ENCODE assay signal across 1 cellular context in genomic region chr17:72501404-72502110, GRCh38.
TF ChIP-seq lines count a peak whose summit lies in the region.

No MANE protein-coding gene starts in this region.

TF ChIP-seq in HepG2, 621 proteins besides CTCF, POLR2A, EP300 and RAD21 (continued from another document and continues in another):
- TF ChIP-seq ATF6 (CRISPR knock-in tag; conservative IDR thresholded peaks at IDR 0.05) (no peak), ZFP36L1 (CRISPR knock-in tag; IDR thresholded peaks at IDR 0.05) (no peak), THAP7 (CRISPR knock-in tag; IDR thresholded peaks at IDR 0.05) (no peak; the same call in 1 of the 2 replicates), ZBTB10 (CRISPR knock-in tag; IDR thresholded peaks at IDR 0.05; ENCODE audit: borderline replicate concordance) (no peak), ZBTB34 (CRISPR knock-in tag; IDR thresholded peaks at IDR 0.05) (peak; percentile 61; the same call in 1 of the 2 replicates), CBX1 (IDR thresholded peaks at IDR 0.05; ENCODE audit: low read depth) (peak; percentile 18), MEIS2 (CRISPR knock-in tag; IDR thresholded peaks at IDR 0.05) (no peak; the same call in 1 of the 2 replicates), NFRKB (IDR thresholded peaks at IDR 0.05) (no peak), PCBP1 (IDR thresholded peaks at IDR 0.05; ENCODE audit: borderline replicate concordance, low read depth, low read length) (no peak), ZNF839 (CRISPR knock-in tag; IDR thresholded peaks at IDR 0.05; ENCODE audit: borderline replicate concordance) (0 out of 2 replicates have a peak, but pooled peaks have one; percentile 3), ETV5 (CRISPR knock-in tag; IDR thresholded peaks at IDR 0.05; ENCODE audit: borderline replicate concordance) (no peak; the same call in 1 of the 2 replicates), PCBP2 (optimal IDR thresholded peaks at IDR 0.05; ENCODE audit: low read depth, low read length, poor library complexity, severe bottlenecking) (no peak), TBX2 (CRISPR knock-in tag; IDR thresholded peaks at IDR 0.05; ENCODE audit: borderline replicate concordance) (peak; percentile 72), ARID3A (IDR thresholded peaks at IDR 0.05; ENCODE audit: low read depth, low read length) (no peak), KLF6 (CRISPR knock-in tag; IDR thresholded peaks at IDR 0.05) (peak; percentile 81; the same call in 1 of the 2 replicates), CBX5 (CRISPR knock-in tag; IDR thresholded peaks at IDR 0.05; ENCODE audit: borderline replicate concordance) (peak; percentile 73; the same call in 1 of the 2 replicates), ZNF556 (CRISPR knock-in tag; IDR thresholded peaks at IDR 0.05; ENCODE audit: borderline replicate concordance) (peak; percentile 69), REPIN1 (CRISPR knock-in tag; IDR thresholded peaks at IDR 0.05; ENCODE audit: borderline replicate concordance, low read depth) (peak; percentile 30), ZNF513 (CRISPR knock-in tag; conservative IDR thresholded peaks at IDR 0.05) (no peak), ZNF772 (CRISPR knock-in tag; IDR thresholded peaks at IDR 0.05) (peak; percentile 66; the same call in 1 of the 2 replicates), TFE3 (CRISPR knock-in tag; IDR thresholded peaks at IDR 0.05) (peak; percentile 73; the same call in 1 of the 2 replicates), ZNF232 (CRISPR knock-in tag; IDR thresholded peaks at IDR 0.05; ENCODE audit: borderline replicate concordance) (no peak), ZNF431 (CRISPR knock-in tag; IDR thresholded peaks at IDR 0.05; ENCODE audit: borderline replicate concordance, low read depth) (peak; percentile 19; the same call in 1 of the 2 replicates), TRIM24 (CRISPR knock-in tag; IDR thresholded peaks at IDR 0.05) (no peak), PAWR (CRISPR knock-in tag; IDR thresholded peaks at IDR 0.05; ENCODE audit: borderline replicate concordance) (no peak), SOX6 (IDR thresholded peaks at IDR 0.05) (no peak), SOX6 (CRISPR knock-in tag; IDR thresholded peaks at IDR 0.05) (peak; percentile 69; the same call in 1 of the 2 replicates), MLLT10 (CRISPR knock-in tag; IDR thresholded peaks at IDR 0.05) (no peak), HNRNPL (IDR thresholded peaks at IDR 0.05; ENCODE audit: low read depth, low read length) (peak; percentile 99), CEBPG (CRISPR knock-in tag; IDR thresholded peaks at IDR 0.05) (peak; percentile 98), ZNF598 (CRISPR knock-in tag; IDR thresholded peaks at IDR 0.05; ENCODE audit: borderline replicate concordance) (no peak), ZNF768 (CRISPR knock-in tag; IDR thresholded peaks at IDR 0.05) (no peak; the same call in 1 of the 2 replicates), MAFG (CRISPR knock-in tag; IDR thresholded peaks at IDR 0.05) (no peak), SCMH1 (CRISPR knock-in tag; IDR thresholded peaks at IDR 0.05; ENCODE audit: borderline replicate concordance) (no peak), ZNF501 (CRISPR knock-in tag; IDR thresholded peaks at IDR 0.05) (peak; percentile 72), AKNA (CRISPR knock-in tag; IDR thresholded peaks at IDR 0.05; ENCODE audit: borderline replicate concordance) (0 out of 2 replicates have a peak, but pooled peaks have one; percentile 21), ZBTB20 (CRISPR knock-in tag; IDR thresholded peaks at IDR 0.05; ENCODE audit: borderline replicate concordance, low read depth) (no peak; the same call in 1 of the 2 replicates), BHLHE40 (IDR thresholded peaks at IDR 0.05; ENCODE audit: low read length) (no peak), BRCA1 (CRISPR knock-in tag; IDR thresholded peaks at IDR 0.05) (no peak), TIGD3 (CRISPR knock-in tag; IDR thresholded peaks at IDR 0.05; ENCODE audit: borderline replicate concordance) (no peak), SMYD3 (CRISPR knock-in tag; IDR thresholded peaks at IDR 0.05) (no peak), TEAD3 (CRISPR knock-in tag; optimal IDR thresholded peaks at IDR 0.05; ENCODE audit: borderline replicate concordance) (peak; percentile 3), MXD1 (CRISPR knock-in tag; IDR thresholded peaks at IDR 0.05) (no peak), YY1 (IDR thresholded peaks at IDR 0.05; ENCODE audit: insufficient read depth, insufficient replicate concordance, low read depth, low read length) (peak; percentile 50), ZNF619 (CRISPR knock-in tag; IDR thresholded peaks at IDR 0.05) (no peak), ATM (IDR thresholded peaks at IDR 0.05; ENCODE audit: borderline replicate concordance) (no peak)
